ENCODE assay signal across 8 cellular contexts in the genomic region with DNA sequence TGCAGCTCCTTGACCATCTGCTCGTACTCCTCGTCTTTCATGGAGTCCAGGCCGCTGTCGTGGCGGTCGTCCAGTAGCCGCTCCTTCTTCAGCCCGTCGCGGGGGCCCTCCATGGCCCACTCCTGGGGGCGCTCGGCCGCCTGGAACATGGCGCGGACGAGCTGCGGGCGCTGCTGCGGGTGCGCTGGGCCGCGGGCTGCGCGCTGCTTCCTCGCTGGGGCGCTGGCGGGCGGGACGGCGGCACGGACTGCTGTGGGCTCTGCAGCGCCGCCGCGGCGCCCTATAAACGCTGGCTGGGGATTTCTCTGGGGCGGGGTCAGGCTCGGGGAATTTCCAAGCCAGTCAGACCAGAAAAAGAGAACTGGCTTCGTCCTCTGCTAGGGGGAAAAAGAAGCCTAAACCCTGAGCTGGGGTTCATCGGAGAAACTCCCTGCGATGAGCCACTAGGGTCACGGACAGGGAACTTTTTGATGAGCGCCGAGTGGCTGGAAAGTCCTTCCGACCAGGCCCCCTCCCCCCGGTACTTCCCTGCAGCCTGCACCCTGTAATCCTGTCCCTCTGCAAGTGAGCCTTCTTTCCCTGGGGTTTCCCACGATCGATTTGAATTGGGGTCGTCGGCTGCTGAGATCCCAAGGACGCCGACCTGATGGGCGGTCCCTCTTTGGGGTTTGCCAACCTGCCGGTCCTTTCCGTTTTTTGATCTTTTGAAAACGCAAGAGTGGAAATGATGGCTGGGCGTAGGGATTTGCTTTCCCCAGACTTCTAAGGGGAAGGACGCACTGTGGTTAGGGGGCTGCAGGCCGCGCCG. TPM values are rescaled to one million over a fixed set of nuclear protein-coding genes. Genes with fewer than 3 reads are reported as not detected.
A peak's percentile ranks its signal among the peaks of the same experiment; 100 is the strongest.
DNase-seq lines count a peak whose midpoint lies in the region; ATAC-seq and TF ChIP-seq lines count a peak whose summit lies in the region.

A gene with protein sequence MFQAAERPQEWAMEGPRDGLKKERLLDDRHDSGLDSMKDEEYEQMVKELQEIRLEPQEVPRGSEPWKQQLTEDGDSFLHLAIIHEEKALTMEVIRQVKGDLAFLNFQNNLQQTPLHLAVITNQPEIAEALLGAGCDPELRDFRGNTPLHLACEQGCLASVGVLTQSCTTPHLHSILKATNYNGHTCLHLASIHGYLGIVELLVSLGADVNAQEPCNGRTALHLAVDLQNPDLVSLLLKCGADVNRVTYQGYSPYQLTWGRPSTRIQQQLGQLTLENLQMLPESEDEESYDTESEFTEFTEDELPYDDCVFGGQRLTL (minus strand): TSS at position 254 of the 808 bp plus-strand sequence. CDS start 105 bp downstream, at position 149.

- H3K4me3 ChIP-seq in WI38 (ENCODE audit: low read depth, low read length) (peak within 1 kb of the TSS; percentile 84), mammary epithelial cell (replicated peaks in 1 of 3; ENCODE audit: insufficient read depth in 1 of 3, low read depth in 2 of 3, low read length in 3 of 3) (peak within 1 kb of the TSS; percentile 69 to 92 (median 78))

- peak within 1 kb of the TSS; percentile 95 for H3K27ac ChIP-seq in mammary epithelial cell (ENCODE audit: insufficient read depth, low read depth, low read length)

- DNase-seq in AG08396 (ENCODE audit: low spot score), result peak; percentile 89
- DNase-seq in NCI-H2227 treated with DMSO at 0.1 percent for 48 hours (lab: John Stamatoyannopoulos, UW), result peak; percentile 93
- peak; percentile 94 for DNase-seq in mammary epithelial cell
- peak; percentile 79 for DNase-seq in inferior parietal cortex (ENCODE audit: extremely low spot score)
- peak; percentile 97 for DNase-seq in stimulated activated CD4-positive, alpha-beta T cell treated with anti-CD3 and anti-CD28 coated beads, Interleukin-12 subunit alpha, Interleukin-12 subunit beta, amount 100 ng/mL, for 4 hours

- BruUV-seq in mammary epithelial cell (replicated peaks; lab: Mats Ljungman, UMichigan), result TSS peak; percentile 25

- peak; percentile 56 for ATAC-seq in GM18873 (IDR thresholded peaks at IDR 0.05; ENCODE audit: low FRiP score, unreplicated experiment)
- peak; percentile 63 for ATAC-seq in HG03135 (IDR thresholded peaks at IDR 0.05; ENCODE audit: unreplicated experiment)

- H3K36me3 ChIP-seq in mammary epithelial cell (ENCODE audit: insufficient read depth, low read length), result peaks cover 27% of the 10 kb centered on the region

- peak within 1 kb of the TSS; percentile 93 for H3K4me2 ChIP-seq in mammary epithelial cell (ENCODE audit: insufficient read depth, low read depth, low read length)

- intact Hi-C loops in mammary epithelial cell (cut with micrococcal nuclease), result loop anchor here (1.0 to 5.0 kb wide), 4 partner anchors 67 to 357 kb away; a partner anchor contains a TSS

- H3K27me3 ChIP-seq in mammary epithelial cell (ENCODE audit: insufficient read depth, low read length), result no peaks in the 10 kb centered on the region

- WGBS in mammary epithelial cell (ENCODE audit: low coverage, missing lambda C conversion rate), result 4% methylated on average over 22 of the region's 62 CpGs

- no peaks in the 10 kb centered on the region for H3K9me3 ChIP-seq in mammary epithelial cell (replicated peaks; ENCODE audit: insufficient read depth, low read length)

- in situ Hi-C loops in mammary epithelial cell (cut with MboI; ENCODE audit: low sequenced_read_pairs in 2 of 2), result loop anchor here (5.0 to 25.0 kb wide), 5 partner anchors 110 to 842 kb away; a partner anchor contains a TSS

- dilution Hi-C loops in mammary epithelial cell (cut with HindIII; ENCODE audit: low sequenced_read_pairs), result loop anchor here (5.0 kb wide), 1 partner anchor 67 kb away; no protein-coding TSS in a partner anchor

- CTCF ChIA-PET in mammary epithelial cell (lab: Charles Lee; ENCODE audit: low non-redundant PET), result interaction anchor here (0.5 to 0.7 kb wide), 6 partner anchors 34 to 908 kb away, joined by 3 to 10 read pairs (median 6); no protein-coding TSS in a partner anchor

- peaks cover 38% of the 10 kb centered on the region for H3K4me1 ChIP-seq in mammary epithelial cell (ENCODE audit: insufficient read depth, low read length)

- H3K9ac ChIP-seq in mammary epithelial cell (ENCODE audit: insufficient read depth, low read length), result peak within 1 kb of the TSS; percentile 97

- peak within 1 kb of the TSS; percentile 92 for H2AFZ ChIP-seq in mammary epithelial cell (ENCODE audit: low read depth, low read length)

- peaks cover 30% of the 10 kb centered on the region for H3K79me2 ChIP-seq in mammary epithelial cell (ENCODE audit: insufficient read depth, low read length)

- H4K20me1 ChIP-seq in mammary epithelial cell (ENCODE audit: insufficient read depth, low read length), result no peaks in the 10 kb centered on the region

- no peak for TF ChIP-seq CTCF in WI38 (IDR thresholded peaks at IDR 0.05; ENCODE audit: low read depth, low read length)
- TF ChIP-seq CTCF in mammary epithelial cell (conservative IDR thresholded peaks at IDR 0.05 in 1 of 2, IDR thresholded peaks at IDR 0.05 in 1 of 2; ENCODE audit: extremely low read depth in 1 of 2, insufficient read depth in 1 of 2, low read depth in 1 of 2, low read length in 2 of 2), result peak; percentile 2 to 43

RNA-seq across cellular contexts. Expression of the gene that starts here (rescaled TPM):
- 10 to 100 TPM; 81.0 to 86.7 TPM for total RNA-seq in mammary epithelial cell
- polyA plus RNA-seq in mammary epithelial cell, result 59.8 TPM
- 117 TPM for polyA minus RNA-seq in mammary epithelial cell

Comparison
In these comparisons a context has a peak if more than half of its experiments do, and no peak if none do; other contexts are left out.
1. Peak in every context shown above with its lines: DNase-seq, ATAC-seq, H3K4me3 ChIP-seq and H3K27ac ChIP-seq.